ENCODE assay signal across 14 cellular contexts in genomic region chr5:167721926-167722440, GRCh38.
DNase-seq lines count a peak whose midpoint lies in the region; ATAC-seq and TF ChIP-seq lines count a peak whose summit lies in the region.
"Had no signal": no experiment of that assay in that cellular context is flagged by ENCODE, and none has a peak within 500 bp of the region (broad histone marks: within the 10 kb centered on the region; RNA-seq: fewer than 3 reads in every experiment).

No MANE protein-coding gene starts in this region.

- H2AK5ac ChIP-seq in IMR-90 (ENCODE audit: low read depth, low read length) = no peak overlapping the region
- H2AK5ac ChIP-seq in trophoblast cell (ENCODE audit: low read length) = no peak overlapping the region

- no peaks in the 10 kb centered on the region for H3K9me3 ChIP-seq in IMR-90 (ENCODE audit: control insufficient read depth, insufficient read depth, low read length)
- H3K9me3 ChIP-seq in trophoblast cell (ENCODE audit: insufficient read depth, low read depth, low read length) = no peaks in the 10 kb centered on the region
- H3K9me3 ChIP-seq: A549, BE2C had no signal

- H3K27ac ChIP-seq in IMR-90 (ENCODE audit: insufficient read depth, low read length) = no peak overlapping the region
- no peak overlapping the region for H3K27ac ChIP-seq in trophoblast cell (ENCODE audit: low read depth, low read length)
- H3K27ac ChIP-seq: C4-2B had no signal

- peak overlapping the region; percentile 73; the same call in 2 of the 3 replicates for H2BK15ac ChIP-seq in IMR-90 (ENCODE audit: low read depth, low read length)

- intact Hi-C loops in IMR-90 (cut with micrococcal nuclease) = loop anchor here (2.0 to 5.0 kb wide), 4 partner anchors 85 to 497 kb away; no protein-coding TSS in a partner anchor

- peak overlapping the region; percentile 65 for H2BK12ac ChIP-seq in trophoblast cell (ENCODE audit: low read length)

- H3K56ac ChIP-seq in IMR-90 (ENCODE audit: extremely low read depth, insufficient read depth, low read length) = no peak overlapping the region

- CTCF ChIA-PET in IMR-90 (lab: Yijun Ruan, JAX) = interaction anchor here (0.5 to 1.2 kb wide), 5 partner anchors 10 to 299 kb away, joined by 3 to 4 read pairs (median 3); no protein-coding TSS in a partner anchor

- H3K4me1 ChIP-seq in IMR-90 (ENCODE audit: control insufficient read depth, insufficient read depth, low read length) = peaks cover 9% of the 10 kb centered on the region
- peaks cover 3 to 4% of the 10 kb centered on the region in 2 experiments for H3K4me1 ChIP-seq in trophoblast cell (ENCODE audit: control insufficient read depth in 1 of 2, insufficient read depth in 2 of 2, low read length in 2 of 2)
- H3K4me1 ChIP-seq: BE2C had no signal

- H2BK120ac ChIP-seq in IMR-90 (ENCODE audit: low read depth, low read length) (peak overlapping the region; percentile 5), trophoblast cell (ENCODE audit: insufficient read depth, low read length, poor library complexity) (no peak overlapping the region)

- H3K79me1 ChIP-seq in IMR-90 (ENCODE audit: low read depth in 1 of 2, low read length in 2 of 2) (no peaks in the 10 kb centered on the region), trophoblast cell (ENCODE audit: low read length) (peaks cover 3% of the 10 kb centered on the region)

- no peak overlapping the region for H3K9ac ChIP-seq in IMR-90 (ENCODE audit: low read depth, low read length)
- no peak overlapping the region for H3K9ac ChIP-seq in trophoblast cell (ENCODE audit: low read length)

- H4K8ac ChIP-seq in IMR-90 (ENCODE audit: low read depth in 2 of 2, low read length in 2 of 2) (peak overlapping the region in 1 of 2 experiments; percentile 22; a peak in 2 of 4 replicates), trophoblast cell (ENCODE audit: low read depth, low read length) (no peak overlapping the region)

- H2BK5ac ChIP-seq in IMR-90 (ENCODE audit: low read depth, low read length, poor library complexity, severe bottlenecking) (no peak overlapping the region), trophoblast cell (ENCODE audit: low read depth, low read length, poor library complexity) (no peak overlapping the region)

- no CpG with 5 or more reads among the region's 3 CpGs for WGBS in IMR-90 (ENCODE audit: extremely low coverage in 2 of 2, insufficient read length in 1 of 2), 2 experiments
- no CpG with 5 or more reads among the region's 3 CpGs for WGBS in trophoblast cell (ENCODE audit: extremely low coverage, insufficient coverage, insufficient read length)

- H3K4me3 ChIP-seq in IMR-90 (ENCODE audit: insufficient read depth, low read depth, low read length) = no peak overlapping the region
- H3K4me3 ChIP-seq in trophoblast cell (ENCODE audit: low read depth, low read length) = no peak overlapping the region
- H3K4me3 ChIP-seq: A549, GM12878 had no signal

- no peak overlapping the region for H3K23ac ChIP-seq in IMR-90 (ENCODE audit: low read depth, low read length)
- no peak overlapping the region for H3K23ac ChIP-seq in trophoblast cell (ENCODE audit: low read length)

- POLR2A ChIA-PET in IMR-90 (lab: Charles Lee; ENCODE audit: unreplicated experiment) = no interaction called here

- H4K91ac ChIP-seq in IMR-90 (ENCODE audit: insufficient read depth, low read depth, low read length) = 0 out of 2 replicates have a peak overlapping the region, but pooled peaks have one; percentile 23
- H4K91ac ChIP-seq in trophoblast cell (ENCODE audit: low read depth, low read length) = no peak overlapping the region

- no peak for TF ChIP-seq POLR2A in IMR-90 (IDR thresholded peaks at IDR 0.05; ENCODE audit: low read depth, low read length)

- peak overlapping the region; percentile 27; the same call in 1 of the 2 replicates for H2BK20ac ChIP-seq in IMR-90 (ENCODE audit: low read depth, low read length)

- ATAC-seq in IMR-90 (ENCODE audit: low read depth) (no peak), HG03565 (IDR thresholded peaks at IDR 0.05; ENCODE audit: unreplicated experiment) (no peak)
- ATAC-seq: A549, GM12878 had no signal

- H2AK9ac ChIP-seq in IMR-90 (replicated peaks; ENCODE audit: low read depth, low read length, poor library complexity) = no peak overlapping the region

- dilution Hi-C loops in IMR-90 (cut with HindIII; ENCODE audit: low sequenced_read_pairs, unreplicated experiment) = no loop called here

- H3K27me3 ChIP-seq in IMR-90 (ENCODE audit: control insufficient read depth, insufficient read depth, low read length) = no peaks in the 10 kb centered on the region
- no peaks in the 10 kb centered on the region for H3K27me3 ChIP-seq in trophoblast cell (ENCODE audit: insufficient read depth, low read length)
- H3K27me3 ChIP-seq: BE2C had no signal

- H4K5ac ChIP-seq in IMR-90 (ENCODE audit: low read depth, low read length) = peak overlapping the region; percentile 68; the same call in 1 of the 2 replicates

- peaks cover 2% of the 10 kb centered on the region; the same call in 1 of the 2 replicates for H3K9me1 ChIP-seq in IMR-90 (ENCODE audit: insufficient read depth, low read length)

- no peaks in the 10 kb centered on the region for H4K20me1 ChIP-seq in IMR-90 (ENCODE audit: insufficient read depth, low read length)

- no peak for TF ChIP-seq CTCF in IMR-90 (conservative IDR thresholded peaks at IDR 0.05; ENCODE audit: low read depth, low read length)

- no TSS peak for BruUV-seq in IMR-90 (replicated peaks; lab: Mats Ljungman, UMichigan)

- H3K4me2 ChIP-seq in IMR-90 (ENCODE audit: low read depth, low read length) = no peak overlapping the region
- no peak overlapping the region for H3K4me2 ChIP-seq in trophoblast cell (ENCODE audit: low read length)
- H3K4me2 ChIP-seq: A549 had no signal

- DNase-seq in IMR-90 (no peak), NCI-H69 (lab: John Stamatoyannopoulos, UW) (peak; percentile 7), islet precursor cell (peak; percentile 85), trophoblast cell (peak; percentile 90 to 92), LoVo (ENCODE audit: low spot score) (no peak), T1000 (lab: John Stamatoyannopoulos, UW) (no peak)
- DNase-seq: BE2C; CD4-positive, alpha-beta memory T cell; DMS79; H7 had no signal

- H3K14ac ChIP-seq in IMR-90 (replicated peaks; ENCODE audit: low read depth, low read length) (no peak overlapping the region), trophoblast cell (ENCODE audit: low read length) (no peak overlapping the region)

- no peaks in the 10 kb centered on the region for H3K79me2 ChIP-seq in trophoblast cell (ENCODE audit: control insufficient read depth, insufficient read depth, low read length, poor library complexity)

- H3K18ac ChIP-seq in IMR-90 (ENCODE audit: low read depth, low read length) (peak overlapping the region; percentile 28; the same call in 1 of the 2 replicates), trophoblast cell (ENCODE audit: low read length) (no peak overlapping the region)

- 0 out of 2 replicates have a peak overlapping the region, but pooled peaks have one; percentile 51 for H3K4ac ChIP-seq in IMR-90 (ENCODE audit: low read depth, low read length)
- H3K4ac ChIP-seq in trophoblast cell (ENCODE audit: low read depth, low read length) = no peak overlapping the region

- no peaks in the 10 kb centered on the region for H3K36me3 ChIP-seq in IMR-90 (ENCODE audit: control insufficient read depth, insufficient read depth, low read length)
- H3K36me3 ChIP-seq in trophoblast cell (ENCODE audit: control insufficient read depth in 1 of 2, insufficient read depth in 2 of 2, low read length in 2 of 2) = no peaks in the 10 kb centered on the region
- H3K36me3 ChIP-seq: BE2C had no signal

- TF ChIP-seq RAD21 in IMR-90 (IDR thresholded peaks at IDR 0.05; ENCODE audit: low read length) = no peak

- no peak overlapping the region for H4K12ac ChIP-seq in trophoblast cell (ENCODE audit: low read depth, low read length)

- H2AFZ ChIP-seq in IMR-90 (replicated peaks; ENCODE audit: low read length, poor library complexity) (no peak overlapping the region), trophoblast cell (ENCODE audit: insufficient read depth, low read length, poor library complexity) (no peak overlapping the region)

- in situ Hi-C loops in IMR-90 (cut with MboI; ENCODE audit: low sequenced_read_pairs) = loop anchor here (10.0 kb wide), 1 partner anchor 223 kb away; no protein-coding TSS in a partner anchor

TF ChIP-seq in IMR-90, 13 proteins besides CTCF, POLR2A, EP300 and RAD21:
- no peak for TF ChIP-seq NFE2L2 (IDR thresholded peaks at IDR 0.05; ENCODE audit: low read depth, low read length)
- no peak for TF ChIP-seq MXI1 (IDR thresholded peaks at IDR 0.05; ENCODE audit: borderline replicate concordance, low read depth, low read length)
- TF ChIP-seq RFX5 (IDR thresholded peaks at IDR 0.05; ENCODE audit: low read depth, low read length) = no peak
- TF ChIP-seq RCOR1 (IDR thresholded peaks at IDR 0.05; ENCODE audit: insufficient replicate concordance, low read length) = no peak
- TF ChIP-seq BHLHE40 (IDR thresholded peaks at IDR 0.05; ENCODE audit: low read depth, low read length) = no peak
- TF ChIP-seq ELK1 (IDR thresholded peaks at IDR 0.05; ENCODE audit: borderline replicate concordance, low read depth, low read length) = no peak
- TF ChIP-seq SMC3 (IDR thresholded peaks at IDR 0.05; ENCODE audit: low read depth, low read length) = no peak
- no peak for TF ChIP-seq CEBPB (IDR thresholded peaks at IDR 0.05; ENCODE audit: low read depth, low read length)
- no peak for TF ChIP-seq MAZ (IDR thresholded peaks at IDR 0.05; ENCODE audit: borderline replicate concordance, low read depth, low read length)
- no peak for TF ChIP-seq USF2 (IDR thresholded peaks at IDR 0.05; ENCODE audit: low read depth, low read length)
- no peak for TF ChIP-seq FOS (IDR thresholded peaks at IDR 0.05; ENCODE audit: low read depth, low read length)
- TF ChIP-seq MAFK (IDR thresholded peaks at IDR 0.05; ENCODE audit: low read depth, low read length) = no peak
- no peak for TF ChIP-seq CHD1 (IDR thresholded peaks at IDR 0.05; ENCODE audit: low read depth, low read length)
TF ChIP-seq in IMR-90: peak in this region for 0.

Comparison
In these comparisons a context has a peak if more than half of its experiments do, and no peak if none do; other contexts are left out.
1. DNase-seq: peak in NCI-H69 (single experiment), islet precursor cell (single experiment) and trophoblast cell (2 of 2); none in IMR-90 (single experiment), LoVo (single experiment) and T1000 (single experiment).